In the genomic region with DNA sequence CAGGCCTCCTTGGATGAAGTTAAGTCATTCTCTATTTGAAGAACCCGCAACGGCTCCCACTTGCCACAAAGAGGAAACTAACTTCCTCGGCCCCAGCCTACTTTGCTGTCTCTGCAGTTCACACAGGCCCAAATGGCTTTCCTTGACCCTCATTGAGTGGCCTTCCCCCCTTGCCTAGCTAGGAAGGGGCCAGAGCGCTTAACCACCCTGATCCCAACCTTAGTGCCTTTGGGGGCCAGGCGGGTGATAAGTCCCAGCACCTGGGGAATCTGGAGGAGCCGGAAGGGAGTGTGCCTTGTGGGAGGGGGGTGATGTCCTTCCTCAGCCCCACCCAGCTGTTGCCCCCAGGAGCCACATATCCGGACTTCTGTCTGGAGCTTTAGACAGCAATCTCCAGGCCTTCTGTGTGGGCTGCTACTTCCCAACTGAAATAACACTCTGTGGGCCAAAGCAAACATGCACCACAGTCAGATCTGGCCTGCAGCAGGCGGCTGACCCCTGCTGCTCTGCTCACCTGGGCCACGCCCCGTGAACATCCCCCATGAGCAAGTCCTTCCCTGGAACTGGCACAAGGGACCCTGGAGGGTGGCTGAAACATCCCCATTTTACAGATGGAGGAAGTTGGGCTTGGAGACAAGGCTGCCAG, we compare ENCODE assay signal across 10 cellular contexts. TPM values are rescaled to one million over a fixed set of nuclear protein-coding genes. Genes with fewer than 3 reads are reported as not detected.
DNase-seq lines count a peak whose midpoint lies in the region; ATAC-seq and TF ChIP-seq lines count a peak whose summit lies in the region.
"Had no signal": no experiment of that assay in that cellular context is flagged by ENCODE, and none has a peak within 500 bp of the region (broad histone marks: within the 10 kb centered on the region; RNA-seq: fewer than 3 reads in every experiment).

No MANE protein-coding gene starts in this region.

- TF ChIP-seq CTCF in endothelial cell (IDR thresholded peaks at IDR 0.05; ENCODE audit: unreplicated experiment) (no peak), nephron progenitor cell (IDR thresholded peaks at IDR 0.05) (no peak)

- H3K9me3 Mint-ChIP-seq in endothelial cell (ENCODE audit: unreplicated experiment) (no peaks in the 10 kb centered on the region), nephron progenitor cell (peaks cover 7% of the 10 kb centered on the region)
- no peaks in the 10 kb centered on the region for H3K9me3 Mint-ChIP-seq in activated naive CD4-positive, alpha-beta T cell treated with anti-CD3 and anti-CD28 coated beads, Interleukin-2, amount 10 ng/mL, durations not matched to agents 7 days and 5 days

- no peak for ATAC-seq in GM21786 (IDR thresholded peaks at IDR 0.05; ENCODE audit: unreplicated experiment)

- H3K4me1 Mint-ChIP-seq in endothelial cell (ENCODE audit: unreplicated experiment) (peaks cover 15% of the 10 kb centered on the region), nephron progenitor cell (peaks cover 24% of the 10 kb centered on the region)
- peaks cover 4% of the 10 kb centered on the region for H3K4me1 Mint-ChIP-seq in activated naive CD4-positive, alpha-beta T cell treated with anti-CD3 and anti-CD28 coated beads, Interleukin-2, amount 10 ng/mL, durations not matched to agents 7 days and 5 days

- H3K27me3 Mint-ChIP-seq in endothelial cell (ENCODE audit: unreplicated experiment) (no peaks in the 10 kb centered on the region), nephron progenitor cell (ENCODE audit: low read depth, poor library complexity) (no peaks in the 10 kb centered on the region)
- H3K27me3 Mint-ChIP-seq in activated naive CD4-positive, alpha-beta T cell treated with anti-CD3 and anti-CD28 coated beads, Interleukin-2, amount 10 ng/mL, durations not matched to agents 7 days and 5 days, result peaks cover 25% of the 10 kb centered on the region

- H3K36me3 Mint-ChIP-seq in endothelial cell (ENCODE audit: low read depth, unreplicated experiment) (peaks cover 28% of the 10 kb centered on the region), nephron progenitor cell (ENCODE audit: low read depth) (peaks cover 58% of the 10 kb centered on the region)
- no peaks in the 10 kb centered on the region for H3K36me3 Mint-ChIP-seq in activated naive CD4-positive, alpha-beta T cell treated with anti-CD3 and anti-CD28 coated beads, Interleukin-2, amount 10 ng/mL, durations not matched to agents 7 days and 5 days

- DNase-seq in COR-L47 (lab: John Stamatoyannopoulos, UW) (peak; percentile 26), NOMO-1 treated with DMSO at 0.1 percent for 48 hours (lab: John Stamatoyannopoulos, UW; ENCODE audit: unreplicated experiment) (peak; percentile 69), endothelial cell (ENCODE audit: low spot score) (no peak), nephron progenitor cell (no peak), kidney tubule cell (ENCODE audit: low spot score) (no peak), amniotic stem cell (lab: John Stamatoyannopoulos, UW) (no peak)
- no peak for DNase-seq in activated naive CD4-positive, alpha-beta T cell treated with anti-CD3 and anti-CD28 coated beads, Interleukin-2, amount 10 ng/mL, durations not matched to agents 7 days and 5 days
- DNase-seq: activated CD4-positive, alpha-beta T cell treated with anti-CD3 and anti-CD28 coated beads, Interleukin-2, amount 50 U/mL, for 48 hours; stimulated activated CD4-positive, alpha-beta T cell treated with anti-CD3 and anti-CD28 coated beads, Interleukin-2, amount 100 ng/mL, for 24 hours had no signal

- H3K27ac Mint-ChIP-seq in endothelial cell (ENCODE audit: unreplicated experiment) (no peak overlapping the region), nephron progenitor cell (peak overlapping the region; percentile 93)
- no peak overlapping the region for H3K27ac Mint-ChIP-seq in activated naive CD4-positive, alpha-beta T cell treated with anti-CD3 and anti-CD28 coated beads, Interleukin-2, amount 10 ng/mL, durations not matched to agents 7 days and 5 days

- CTCF ChIA-PET in activated naive CD4-positive, alpha-beta T cell treated with anti-CD3 and anti-CD28 coated beads, Interleukin-2, amount 10 ng/mL, durations not matched to agents 7 days and 5 days (lab: Charles Lee), result no interaction called here

- H3K4me3 Mint-ChIP-seq in endothelial cell (ENCODE audit: unreplicated experiment) (peak overlapping the region; percentile 37), nephron progenitor cell (no peak overlapping the region)
- no peak overlapping the region for H3K4me3 Mint-ChIP-seq in activated naive CD4-positive, alpha-beta T cell treated with anti-CD3 and anti-CD28 coated beads, Interleukin-2, amount 10 ng/mL, durations not matched to agents 7 days and 5 days

RNA-seq across cellular contexts. Expression of a gene that starts 10.5 kb away (rescaled TPM):
- 342 TPM for total RNA-seq in endothelial cell (ENCODE audit: unreplicated experiment)

RNA-seq across cellular contexts. Expression of a gene that starts 34.5 kb away (rescaled TPM):
- total RNA-seq in endothelial cell (ENCODE audit: unreplicated experiment), result 60.5 TPM

RNA-seq across cellular contexts. Expression of a gene that starts 47.7 kb away (rescaled TPM):
- total RNA-seq in endothelial cell (ENCODE audit: unreplicated experiment), result 6.9 TPM

RNA-seq across cellular contexts. Expression of a gene that starts 49.0 kb away (rescaled TPM):
- 258 TPM for total RNA-seq in endothelial cell (ENCODE audit: unreplicated experiment)

RNA-seq across cellular contexts. Expression of a gene that starts 57.8 kb away (rescaled TPM):
- total RNA-seq in endothelial cell (ENCODE audit: unreplicated experiment), result 44.8 TPM

Comparison
In these comparisons a context has a peak if more than half of its experiments do, and no peak if none do; other contexts are left out.
1. DNase-seq: peak in COR-L47 (single experiment) and NOMO-1 treated with DMSO at 0.1 percent for 48 hours (single experiment); none in endothelial cell (single experiment), nephron progenitor cell (single experiment), kidney tubule cell (single experiment), activated naive CD4-positive, alpha-beta T cell treated with anti-CD3 and anti-CD28 coated beads, Interleukin-2, amount 10 ng/mL, durations not matched to agents 7 days and 5 days (single experiment) and amniotic stem cell (single experiment).